9 cellular contexts compared by ENCODE assay signal in the genomic region with DNA sequence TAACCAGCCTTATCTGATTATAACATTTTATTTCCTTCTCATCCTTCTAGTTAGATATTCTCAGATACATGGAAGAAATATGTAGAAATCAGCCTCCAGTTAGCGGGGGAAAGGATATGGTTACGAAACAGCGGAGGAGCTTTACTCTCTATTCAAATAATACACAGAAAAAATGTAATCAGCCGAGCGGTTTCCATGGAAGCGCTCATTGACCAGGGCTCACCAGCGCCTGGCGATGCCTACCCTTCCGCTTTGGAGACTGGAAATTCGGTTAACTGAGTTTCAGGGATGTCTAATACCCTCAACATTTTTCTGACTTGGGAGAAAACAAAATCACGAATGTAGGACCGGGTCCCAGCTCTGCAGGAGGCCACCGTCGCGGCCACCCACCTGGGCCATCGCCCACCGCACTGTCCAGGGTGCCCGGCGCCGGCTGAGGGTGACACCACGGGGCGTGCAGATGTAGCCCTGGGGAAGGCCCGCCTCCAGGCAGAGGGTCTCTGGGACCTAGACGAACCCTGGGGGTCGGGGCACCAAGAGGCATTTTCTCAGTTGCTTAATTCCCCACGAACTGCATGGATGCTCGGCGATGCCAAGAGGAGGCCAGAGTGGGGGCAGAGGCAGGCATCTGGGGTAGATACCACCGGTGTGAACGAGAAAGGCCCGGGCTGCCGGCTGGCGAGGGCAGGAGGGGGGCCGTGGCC. TPM values are rescaled to one million over a fixed set of nuclear protein-coding genes. Genes with fewer than 3 reads are reported as not detected.
DNase-seq lines count a peak whose midpoint lies in the region; ATAC-seq and TF ChIP-seq lines count a peak whose summit lies in the region.
"Had no signal": no experiment of that assay in that cellular context is flagged by ENCODE, and none has a peak within 500 bp of the region (broad histone marks: within the 10 kb centered on the region; RNA-seq: fewer than 3 reads in every experiment).

No MANE protein-coding gene starts in this region.

- H3K4me1 ChIP-seq in lower lobe of right lung = peaks cover 18% of the 10 kb centered on the region

- POLR2A ChIA-PET in activated CD8-positive, alpha-beta T cell treated with anti-CD3 and anti-CD28 coated beads, Interleukin-2, amount 10 ng/mL, durations not matched to agents 7 days and 5 days (lab: Charles Lee) = no interaction called here

- H3K9me3 ChIP-seq in lower lobe of right lung = no peaks in the 10 kb centered on the region

- H3K36me3 ChIP-seq in lower lobe of right lung = no peaks in the 10 kb centered on the region

- H3K4me1 Mint-ChIP-seq in activated naive CD8-positive, alpha-beta T cell (ENCODE audit: low read depth) = peaks cover 5% of the 10 kb centered on the region
- H3K4me1 Mint-ChIP-seq in activated naive CD8-positive, alpha-beta T cell treated with anti-CD3 and anti-CD28 coated beads for 36 hours = peaks cover 2% of the 10 kb centered on the region
- H3K4me1 Mint-ChIP-seq in activated CD8-positive, alpha-beta T cell treated with anti-CD3 and anti-CD28 coated beads, Interleukin-2, amount 10 ng/mL, durations not matched to agents 7 days and 5 days (ENCODE audit: low read depth) = no peaks in the 10 kb centered on the region
- peaks cover 8% of the 10 kb centered on the region for H3K4me1 Mint-ChIP-seq in type B pancreatic cell (ENCODE audit: unreplicated experiment)

- no peak overlapping the region for H3K27ac ChIP-seq in lower lobe of right lung

- H3K4me3 Mint-ChIP-seq in activated naive CD8-positive, alpha-beta T cell = peak overlapping the region; percentile 77
- H3K4me3 Mint-ChIP-seq in activated naive CD8-positive, alpha-beta T cell treated with anti-CD3 and anti-CD28 coated beads for 36 hours = no peak overlapping the region
- H3K4me3 Mint-ChIP-seq in activated CD8-positive, alpha-beta T cell treated with anti-CD3 and anti-CD28 coated beads, Interleukin-2, amount 10 ng/mL, durations not matched to agents 7 days and 5 days = no peak overlapping the region
- peak overlapping the region; percentile 82 for H3K4me3 Mint-ChIP-seq in type B pancreatic cell

- intact Hi-C loops in lower lobe of right lung (cut with DNase I) = no loop called here

- peak overlapping the region; percentile 48 for H3K4me3 ChIP-seq in lower lobe of right lung

- peak; percentile 21 for ATAC-seq in activated CD8-positive, alpha-beta T cell treated with anti-CD3 and anti-CD28 coated beads, Interleukin-2, amount 10 ng/mL, durations not matched to agents 7 days and 5 days
- ATAC-seq in lower lobe of right lung (peak in 1 of 2 donors; percentile 38), HG03045 (IDR thresholded peaks at IDR 0.05; ENCODE audit: unreplicated experiment) (no peak)

- TF ChIP-seq CTCF in lower lobe of right lung (IDR thresholded peaks at IDR 0.05) (no peak), type B pancreatic cell (conservative IDR thresholded peaks at IDR 0.05) (no peak)

- H3K36me3 Mint-ChIP-seq in activated naive CD8-positive, alpha-beta T cell = no peaks in the 10 kb centered on the region
- no peaks in the 10 kb centered on the region for H3K36me3 Mint-ChIP-seq in activated naive CD8-positive, alpha-beta T cell treated with anti-CD3 and anti-CD28 coated beads for 36 hours
- H3K36me3 Mint-ChIP-seq in activated CD8-positive, alpha-beta T cell treated with anti-CD3 and anti-CD28 coated beads, Interleukin-2, amount 10 ng/mL, durations not matched to agents 7 days and 5 days (ENCODE audit: low read depth) = no peaks in the 10 kb centered on the region
- H3K36me3 Mint-ChIP-seq in type B pancreatic cell = no peaks in the 10 kb centered on the region

- CTCF ChIA-PET in activated CD8-positive, alpha-beta T cell treated with anti-CD3 and anti-CD28 coated beads, Interleukin-2, amount 10 ng/mL, durations not matched to agents 7 days and 5 days (lab: Charles Lee) = interaction anchor here (0.6 to 1.9 kb wide), 2 partner anchors 52 to 95 kb away, joined by 3 to 4 read pairs; no protein-coding TSS in a partner anchor

- DNase-seq in activated naive CD8-positive, alpha-beta T cell treated with anti-CD3 and anti-CD28 coated beads for 36 hours = no peak
- no peak for DNase-seq in activated CD8-positive, alpha-beta T cell treated with anti-CD3 and anti-CD28 coated beads, Interleukin-2, amount 10 ng/mL, durations not matched to agents 7 days and 5 days
- DNase-seq in lower lobe of right lung (no peak), type B pancreatic cell (ENCODE audit: extremely low spot score, unreplicated experiment) (no peak), NCI-H1436 (lab: John Stamatoyannopoulos, UW) (no peak)
- no peak for DNase-seq in activated CD4-positive, alpha-beta T cell treated with anti-CD3 and anti-CD28 coated beads, Interleukin-2, amount 50 U/mL, for 4 hours
- DNase-seq: activated CD4-positive, CD25-positive, alpha-beta regulatory T cell treated with anti-CD3 and anti-CD28 coated beads, Interleukin-2, amount 50 U/mL, for 72 hours had no signal

- peaks cover 24% of the 10 kb centered on the region for H3K27me3 Mint-ChIP-seq in activated naive CD8-positive, alpha-beta T cell
- H3K27me3 Mint-ChIP-seq in activated naive CD8-positive, alpha-beta T cell treated with anti-CD3 and anti-CD28 coated beads for 36 hours = peaks cover 65% of the 10 kb centered on the region
- H3K27me3 Mint-ChIP-seq in activated CD8-positive, alpha-beta T cell treated with anti-CD3 and anti-CD28 coated beads, Interleukin-2, amount 10 ng/mL, durations not matched to agents 7 days and 5 days (ENCODE audit: low read depth) = peaks cover 61% of the 10 kb centered on the region
- H3K27me3 Mint-ChIP-seq in type B pancreatic cell = peaks cover 77% of the 10 kb centered on the region

- H3K27ac Mint-ChIP-seq in activated naive CD8-positive, alpha-beta T cell = no peak overlapping the region
- H3K27ac Mint-ChIP-seq in activated naive CD8-positive, alpha-beta T cell treated with anti-CD3 and anti-CD28 coated beads for 36 hours = no peak overlapping the region
- H3K27ac Mint-ChIP-seq in activated CD8-positive, alpha-beta T cell treated with anti-CD3 and anti-CD28 coated beads, Interleukin-2, amount 10 ng/mL, durations not matched to agents 7 days and 5 days = no peak overlapping the region
- no peak overlapping the region for H3K27ac Mint-ChIP-seq in type B pancreatic cell

- no peaks in the 10 kb centered on the region for H3K9me3 Mint-ChIP-seq in activated naive CD8-positive, alpha-beta T cell (ENCODE audit: low read depth)
- H3K9me3 Mint-ChIP-seq in activated naive CD8-positive, alpha-beta T cell treated with anti-CD3 and anti-CD28 coated beads for 36 hours = no peaks in the 10 kb centered on the region
- no peaks in the 10 kb centered on the region for H3K9me3 Mint-ChIP-seq in activated CD8-positive, alpha-beta T cell treated with anti-CD3 and anti-CD28 coated beads, Interleukin-2, amount 10 ng/mL, durations not matched to agents 7 days and 5 days (ENCODE audit: insufficient read depth)
- no peaks in the 10 kb centered on the region for H3K9me3 Mint-ChIP-seq in type B pancreatic cell

- peaks cover 54% of the 10 kb centered on the region for H3K27me3 ChIP-seq in lower lobe of right lung (ENCODE audit: low read depth)

RNA-seq across cellular contexts. Expression of a gene that starts 1.7 kb away (rescaled TPM):
- total RNA-seq in activated naive CD8-positive, alpha-beta T cell treated with anti-CD3 and anti-CD28 coated beads for 36 hours = under 1 TPM; 0.08 to 0.33 TPM
- total RNA-seq in activated CD8-positive, alpha-beta T cell treated with anti-CD3 and anti-CD28 coated beads, Interleukin-2, amount 10 ng/mL, durations not matched to agents 7 days and 5 days = not detected
- 0.59 TPM for total RNA-seq in lower lobe of right lung
- 0.80 and 1.5 TPM in 2 replicates for total RNA-seq in type B pancreatic cell (ENCODE audit: low replicate concordance)

RNA-seq across cellular contexts. Expression of a gene that starts 35.8 kb away (rescaled TPM):
- total RNA-seq in activated naive CD8-positive, alpha-beta T cell treated with anti-CD3 and anti-CD28 coated beads for 36 hours = 10 to 100 TPM; 46.3 to 47.5 TPM
- 10 to 100 TPM; 27.7 to 30.5 TPM for total RNA-seq in activated CD8-positive, alpha-beta T cell treated with anti-CD3 and anti-CD28 coated beads, Interleukin-2, amount 10 ng/mL, durations not matched to agents 7 days and 5 days
- total RNA-seq in lower lobe of right lung (52.8 TPM), type B pancreatic cell (ENCODE audit: low replicate concordance) (29.5 and 36.0 TPM in 2 replicates)

Comparison
In these comparisons a context has a peak if more than half of its experiments do, and no peak if none do; other contexts are left out.
1. H3K4me3 Mint-ChIP-seq: peak in activated naive CD8-positive, alpha-beta T cell (single experiment) and type B pancreatic cell (single experiment); none in activated naive CD8-positive, alpha-beta T cell treated with anti-CD3 and anti-CD28 coated beads for 36 hours (single experiment) and activated CD8-positive, alpha-beta T cell treated with anti-CD3 and anti-CD28 coated beads, Interleukin-2, amount 10 ng/mL, durations not matched to agents 7 days and 5 days (single experiment).